In genomic region chr10:72259491-72260214, GRCh38 we compare ENCODE assay signal across 8 cellular contexts. TPM values are rescaled to one million over a fixed set of nuclear protein-coding genes. Genes with fewer than 3 reads are reported as not detected.
DNase-seq lines count a peak whose midpoint lies in the region; ATAC-seq and TF ChIP-seq lines count a peak whose summit lies in the region.

No MANE protein-coding gene starts in this region.

- no peaks in the 10 kb centered on the region for H3K9me3 ChIP-seq in CD8-positive, alpha-beta T cell (ENCODE audit: low read length)
- no peaks in the 10 kb centered on the region for H3K9me3 ChIP-seq in naive thymus-derived CD4-positive, alpha-beta T cell (ENCODE audit: control insufficient read depth in 2 of 3, low read length in 3 of 3)

- intact Hi-C loops in CD8-positive, alpha-beta T cell (cut with DNase I, micrococcal nuclease): loop anchor here (1.0 to 2.0 kb wide), 4 partner anchors 11 to 76 kb away; no protein-coding TSS in a partner anchor
- intact Hi-C loops in naive thymus-derived CD4-positive, alpha-beta T cell (cut with micrococcal nuclease): loop anchor here (1.0 to 5.0 kb wide), 5 partner anchors 11 to 407 kb away; partner anchors contain the start of genes PSAP (in 1 of the 2) and SPOCK2 (in 1 of the 2)

- no peak for TF ChIP-seq CTCF in CD8-positive, alpha-beta T cell (IDR thresholded peaks at IDR 0.05)
- TF ChIP-seq CTCF in NB4 (IDR thresholded peaks at IDR 0.05; ENCODE audit: low read depth, low read length): no peak
- TF ChIP-seq CTCF in choroid plexus epithelial cell (conservative IDR thresholded peaks at IDR 0.05; ENCODE audit: low read depth, low read length): no peak

- H3K36me3 ChIP-seq in CD8-positive, alpha-beta T cell (ENCODE audit: insufficient read depth, low read length): no peaks in the 10 kb centered on the region
- no peaks in the 10 kb centered on the region for H3K36me3 ChIP-seq in naive thymus-derived CD4-positive, alpha-beta T cell (ENCODE audit: control insufficient read depth in 2 of 3, insufficient read depth in 3 of 3, low read length in 3 of 3)

- POLR2A ChIA-PET in CD8-positive, alpha-beta T cell (lab: Charles Lee): interaction anchor here (0.9 to 3.4 kb wide), 7 partner anchors 10 to 326 kb away, joined by 3 to 14 read pairs (median 5); partner anchors contain the start of gene DDIT4
- POLR2A ChIA-PET in naive thymus-derived CD4-positive, alpha-beta T cell (lab: Charles Lee): interaction anchor here (0.7 to 18.6 kb wide), 14 partner anchors 12 to 152 kb away, joined by 3 to 219 read pairs (median 8); partner anchors contain the start of genes ANAPC16, ASCC1 and DDIT4

- H3K4me3 ChIP-seq in CD8-positive, alpha-beta T cell (ENCODE audit: low read depth, low read length): peak overlapping the region; percentile 56
- H3K4me3 ChIP-seq in NB4 (ENCODE audit: low read depth, low read length): no peak overlapping the region
- H3K4me3 ChIP-seq in choroid plexus epithelial cell (ENCODE audit: low read depth, low read length): no peak overlapping the region
- H3K4me3 ChIP-seq in naive thymus-derived CD4-positive, alpha-beta T cell (ENCODE audit: low read length): peak overlapping the region; percentile 68

- no peaks in the 10 kb centered on the region for H3K27me3 ChIP-seq in CD8-positive, alpha-beta T cell (ENCODE audit: insufficient read depth, low read length)
- no peaks in the 10 kb centered on the region for H3K27me3 ChIP-seq in naive thymus-derived CD4-positive, alpha-beta T cell (ENCODE audit: control insufficient read depth in 2 of 2, insufficient read depth in 2 of 2, low read length in 2 of 2)

- no peaks in the 10 kb centered on the region for H3K36me3 Mint-ChIP-seq in CD8-positive, alpha-beta T cell
- H3K36me3 Mint-ChIP-seq in naive thymus-derived CD4-positive, alpha-beta T cell: no peaks in the 10 kb centered on the region

- peaks cover 80% of the 10 kb centered on the region for H3K4me1 ChIP-seq in CD8-positive, alpha-beta T cell (ENCODE audit: insufficient read depth, low read length)
- H3K4me1 ChIP-seq in naive thymus-derived CD4-positive, alpha-beta T cell (ENCODE audit: control insufficient read depth in 2 of 2, insufficient read depth in 2 of 2, low read length in 2 of 2): peaks cover 48 to 74% of the 10 kb centered on the region in 2 donors

- H3K4me1 Mint-ChIP-seq in CD8-positive, alpha-beta T cell (ENCODE audit: low read depth): peaks cover 69% of the 10 kb centered on the region
- peaks cover 37 to 84% (median 72%) of the 10 kb centered on the region in 7 donors for H3K4me1 Mint-ChIP-seq in naive thymus-derived CD4-positive, alpha-beta T cell

- DNase-seq in CD8-positive, alpha-beta T cell: peak in 1 of 7 experiments; percentile 4
- DNase-seq in NB4 (ENCODE audit: low read depth): peak; percentile 41
- DNase-seq in choroid plexus epithelial cell (ENCODE audit: low read depth): peak; percentile 86
- DNase-seq in naive thymus-derived CD4-positive, alpha-beta T cell: no peak
- DNase-seq in AML-193 (lab: John Stamatoyannopoulos, UW): no peak
- DNase-seq in GOT3 (lab: John Stamatoyannopoulos, UW): no peak

- no peaks in the 10 kb centered on the region for H3K27me3 Mint-ChIP-seq in CD8-positive, alpha-beta T cell (ENCODE audit: low read depth)
- no peaks in the 10 kb centered on the region for H3K27me3 Mint-ChIP-seq in naive thymus-derived CD4-positive, alpha-beta T cell

- H3K4me3 Mint-ChIP-seq in CD8-positive, alpha-beta T cell: peak overlapping the region; percentile 81
- peak overlapping the region; percentile 83 to 93 (median 90) for H3K4me3 Mint-ChIP-seq in naive thymus-derived CD4-positive, alpha-beta T cell

- TF ChIP-seq POLR2A in NB4 (IDR thresholded peaks at IDR 0.05; ENCODE audit: extremely low read depth, insufficient read length): no peak

- CTCF ChIA-PET in CD8-positive, alpha-beta T cell (lab: Charles Lee): interaction anchor here (0.8 to 5.8 kb wide), 8 partner anchors 10 to 82 kb away, joined by 3 to 39 read pairs (median 4); partner anchors contain the start of gene DDIT4
- CTCF ChIA-PET in naive thymus-derived CD4-positive, alpha-beta T cell (lab: Charles Lee): interaction anchor here (0.6 to 9.3 kb wide), 8 partner anchors 11 to 171 kb away, joined by 3 to 46 read pairs (median 4); partner anchors contain the start of gene DDIT4

- peak overlapping the region; percentile 51 for H3K27ac ChIP-seq in CD8-positive, alpha-beta T cell (ENCODE audit: low read depth, low read length)
- H3K27ac ChIP-seq in naive thymus-derived CD4-positive, alpha-beta T cell (ENCODE audit: low read depth, low read length): peak overlapping the region; percentile 78

- peak overlapping the region; percentile 97 for H3K27ac Mint-ChIP-seq in CD8-positive, alpha-beta T cell
- peak overlapping the region; percentile 87 to 97 (median 94) for H3K27ac Mint-ChIP-seq in naive thymus-derived CD4-positive, alpha-beta T cell

- no peaks in the 10 kb centered on the region for H3K9me3 Mint-ChIP-seq in CD8-positive, alpha-beta T cell
- no peaks in the 10 kb centered on the region for H3K9me3 Mint-ChIP-seq in naive thymus-derived CD4-positive, alpha-beta T cell

- no peak for ATAC-seq in CD8-positive, alpha-beta T cell
- ATAC-seq in naive thymus-derived CD4-positive, alpha-beta T cell: no peak
- ATAC-seq in GM18502 (IDR thresholded peaks at IDR 0.05; ENCODE audit: poor library complexity, unreplicated experiment): no peak
- no peak for ATAC-seq in GM19035 (IDR thresholded peaks at IDR 0.05; ENCODE audit: unreplicated experiment)

RNA-seq across cellular contexts. Expression of gene DDIT4, which starts 14.1 kb away (rescaled TPM):
- 100 to 1,000 TPM; 351 to 360 TPM for total RNA-seq in CD8-positive, alpha-beta T cell
- 100 to 1,000 TPM in 3 of 5 experiments, 10 to 100 TPM in 2; 25.4 to 335 (median 135) TPM for total RNA-seq in naive thymus-derived CD4-positive, alpha-beta T cell
- polyA plus RNA-seq in naive thymus-derived CD4-positive, alpha-beta T cell: 100 to 1,000 TPM in 1 of 2 donors, 10 to 100 TPM in 1; 80.4 to 219 TPM

RNA-seq across cellular contexts. Expression of gene ASCC1, which starts 43.6 kb away (rescaled TPM):
- total RNA-seq in CD8-positive, alpha-beta T cell: 10 to 100 TPM; 16.5 to 19.1 TPM
- total RNA-seq in naive thymus-derived CD4-positive, alpha-beta T cell: 10 to 100 TPM; 19.4 to 33.1 (median 24.2) TPM
- 10 to 100 TPM; 25.2 to 27.1 TPM for polyA plus RNA-seq in naive thymus-derived CD4-positive, alpha-beta T cell

RNA-seq across cellular contexts. Expression of gene ANAPC16, which starts 43.8 kb away (rescaled TPM):
- 10 to 100 TPM; 46.6 to 48.0 TPM for total RNA-seq in CD8-positive, alpha-beta T cell
- total RNA-seq in naive thymus-derived CD4-positive, alpha-beta T cell: 100 to 1,000 TPM in 3 of 5 experiments, 10 to 100 TPM in 2; 85.5 to 131 (median 105) TPM
- 100 to 1,000 TPM; 318 to 445 TPM for polyA plus RNA-seq in naive thymus-derived CD4-positive, alpha-beta T cell

Comparison
In these comparisons a context has a peak if more than half of its experiments do, and no peak if none do; other contexts are left out.
1. DNase-seq: peak in NB4 (single experiment) and choroid plexus epithelial cell (single experiment); none in naive thymus-derived CD4-positive, alpha-beta T cell (0 of 9), AML-193 (0 of 2) and GOT3 (single experiment).
2. H3K4me3 ChIP-seq: peak in CD8-positive, alpha-beta T cell (single experiment) and naive thymus-derived CD4-positive, alpha-beta T cell (single experiment); none in NB4 (single experiment) and choroid plexus epithelial cell (single experiment).